Comparison of ENCODE assay signal across 19 cellular contexts in genomic region chr1:53365405-53366063, GRCh38. TPM values are rescaled to one million over a fixed set of nuclear protein-coding genes. Genes with fewer than 3 reads are reported as not detected.
DNase-seq lines count a peak whose midpoint lies in the region; ATAC-seq and TF ChIP-seq lines count a peak whose summit lies in the region.
"Had no signal": no experiment of that assay in that cellular context is flagged by ENCODE, and none has a peak within 500 bp of the region (broad histone marks: within the 10 kb centered on the region; RNA-seq: fewer than 3 reads in every experiment).

No MANE protein-coding gene starts in this region.

- H3K4me1 Mint-ChIP-seq in memory B cell = peaks cover 39% of the 10 kb centered on the region
- H3K4me1 Mint-ChIP-seq: GM23338 had no signal

- 78 to 85% methylated on average over 12 of the region's 12 CpGs for WGBS in aorta, 2 donors

- intact Hi-C loops in left cardiac atrium (cut with DNase I) (no loop called here), Right ventricle myocardium superior (cut with DNase I) (no loop called here), aorta (cut with DNase I) (no loop called here)

- H3K9me3 ChIP-seq in aorta (ENCODE audit: control insufficient read depth, low read length) = no peaks in the 10 kb centered on the region
- H3K9me3 ChIP-seq: colonic mucosa had no signal

- H3K4me1 ChIP-seq in aorta (ENCODE audit: control insufficient read depth in 1 of 2, insufficient read depth in 2 of 2, low read length in 2 of 2) = no peaks in the 10 kb centered on the region
- H3K4me1 ChIP-seq: colonic mucosa had no signal

- H3K27ac ChIP-seq in aorta (ENCODE audit: low read depth in 1 of 2, low read length in 2 of 2) = no peak overlapping the region
- H3K27ac ChIP-seq: colonic mucosa, PC-9 had no signal

- ATAC-seq in left cardiac atrium (no peak), Right ventricle myocardium superior (ENCODE audit: poor library complexity) (no peak), memory B cell (ENCODE audit: low read depth) (no peak), aorta (ENCODE audit: low FRiP score) (no peak), omental fat pad (ENCODE audit: low FRiP score) (no peak), HG03342 (IDR thresholded peaks at IDR 0.05; ENCODE audit: unreplicated experiment) (no peak)
- ATAC-seq: activated CD4-positive, alpha-beta T cell treated with anti-CD3 and anti-CD28 coated beads for 36 hours; GM23338; left colon; stimulated activated naive CD8-positive, alpha-beta T cell treated with anti-CD3 and anti-CD28 coated beads, Interleukin-15, Interleukin-2, amounts not matched to agents 100 U/mL and 50 U/mL, for 24 hours had no signal

- H3K36me3 ChIP-seq in aorta (ENCODE audit: control insufficient read depth in 1 of 2, insufficient read depth in 2 of 2, low read length in 1 of 2) = no peaks in the 10 kb centered on the region
- H3K36me3 ChIP-seq: colonic mucosa had no signal

- H3K4me3 ChIP-seq in aorta (ENCODE audit: low read length in 2 of 2) = no peak overlapping the region
- H3K4me3 ChIP-seq: colonic mucosa, GM23338, PC-9 had no signal

- peak overlapping the region; percentile 67 for H3K4me3 Mint-ChIP-seq in memory B cell
- H3K4me3 Mint-ChIP-seq: activated CD4-positive, alpha-beta T cell treated with anti-CD3 and anti-CD28 coated beads for 36 hours; activated T-helper 1 cell treated with anti-CD3 and anti-CD28 coated beads, Interleukin-12 subunit alpha, Interleukin-12 subunit beta, Interleukin-2, Interleukin-4 antibody, amounts not matched to agents 30 ng/mL and 10 ng/mL and 1 ng/mL, durations not matched to agents 14 hours and 24 hours and 36 hours; GM23338 had no signal

- H3K9me3 Mint-ChIP-seq in memory B cell = no peaks in the 10 kb centered on the region
- H3K9me3 Mint-ChIP-seq: activated T-helper 1 cell treated with anti-CD3 and anti-CD28 coated beads, Interleukin-12 subunit alpha, Interleukin-12 subunit beta, Interleukin-2, Interleukin-4 antibody, amounts not matched to agents 30 ng/mL and 10 ng/mL and 1 ng/mL, durations not matched to agents 14 hours and 24 hours and 36 hours; GM23338 had no signal

- H3K36me3 Mint-ChIP-seq in memory B cell = peaks cover 23% of the 10 kb centered on the region

- DNase-seq in left cardiac atrium (peak; percentile 35), Right ventricle myocardium superior (no peak), UCSD-AML1 (lab: John Stamatoyannopoulos, UW; ENCODE audit: unreplicated experiment) (peak; percentile 64), memory B cell (ENCODE audit: low spot score in 2 of 2) (no peak), aorta (peak; percentile 41 to 62), omental fat pad (ENCODE audit: low spot score) (no peak), COR-L47 (lab: John Stamatoyannopoulos, UW) (no peak)
- DNase-seq: activated CD4-positive, alpha-beta T cell treated with anti-CD3 and anti-CD28 coated beads for 36 hours; anterior cingulate cortex; colonic mucosa; erythroblast; left colon; NCI-H1105; NCI-H446 treated with DMSO at 0.1 percent for 48 hours; PC-9; stimulated activated naive CD8-positive, alpha-beta T cell treated with anti-CD3 and anti-CD28 coated beads, Interleukin-15, Interleukin-2, amounts not matched to agents 100 U/mL and 50 U/mL, for 24 hours had no signal

- H3K27ac Mint-ChIP-seq in memory B cell = peak overlapping the region; percentile 68
- H3K27ac Mint-ChIP-seq: activated CD4-positive, alpha-beta T cell treated with anti-CD3 and anti-CD28 coated beads for 36 hours; activated T-helper 1 cell treated with anti-CD3 and anti-CD28 coated beads, Interleukin-12 subunit alpha, Interleukin-12 subunit beta, Interleukin-2, Interleukin-4 antibody, amounts not matched to agents 30 ng/mL and 10 ng/mL and 1 ng/mL, durations not matched to agents 14 hours and 24 hours and 36 hours; GM23338 had no signal

- H3K27me3 Mint-ChIP-seq in memory B cell = no peaks in the 10 kb centered on the region
- H3K27me3 Mint-ChIP-seq: activated CD4-positive, alpha-beta T cell treated with anti-CD3 and anti-CD28 coated beads for 36 hours had no signal

- no peak for TF ChIP-seq CTCF in omental fat pad (IDR thresholded peaks at IDR 0.05)

- no peaks in the 10 kb centered on the region for H3K27me3 ChIP-seq in aorta (ENCODE audit: control insufficient read depth in 1 of 2, insufficient read depth in 2 of 2, low read length in 1 of 2)
- H3K27me3 ChIP-seq: colonic mucosa had no signal

RNA-seq across cellular contexts. Expression of gene LRP8, which starts 37.7 kb away (rescaled TPM):
- total RNA-seq in left cardiac atrium (1 to 10 TPM; 1.7 to 4.1 TPM), Right ventricle myocardium superior (1.5 TPM), aorta (10 to 100 TPM in 1 of 2 donors, 1 to 10 TPM in 1; 8.1 to 12.3 TPM), omental fat pad (10 to 100 TPM in 1 of 4 donors, 1 to 10 TPM in 3; 1.6 to 22.0 (median 7.4) TPM)
- polyA plus RNA-seq in aorta = 1 to 10 TPM; 1.1 to 3.6 TPM

Comparison
In these comparisons a context has a peak if more than half of its experiments do, and no peak if none do; other contexts are left out.
1. DNase-seq: peak in left cardiac atrium (single experiment), UCSD-AML1 (single experiment) and aorta (2 of 2); none in Right ventricle myocardium superior (single experiment), memory B cell (0 of 2), omental fat pad (single experiment) and COR-L47 (single experiment).